In genomic region chr5:158995694-158996173, GRCh38 we compare ENCODE assay signal across 9 cellular contexts.
A peak's percentile ranks its signal among the peaks of the same experiment; 100 is the strongest.
DNase-seq lines count a peak whose midpoint lies in the region; ATAC-seq and TF ChIP-seq lines count a peak whose summit lies in the region.
"Had no signal": no experiment of that assay in that cellular context is flagged by ENCODE, and none has a peak within 500 bp of the region (broad histone marks: within the 10 kb centered on the region; RNA-seq: fewer than 3 reads in every experiment).

No MANE protein-coding gene starts in this region.

- ATAC-seq in HG02642 (IDR thresholded peaks at IDR 0.05; ENCODE audit: poor library complexity, unreplicated experiment) (peak; percentile 61), upper lobe of right lung (no peak), HG03045 (IDR thresholded peaks at IDR 0.05; ENCODE audit: unreplicated experiment) (no peak)

- intact Hi-C loops in upper lobe of right lung (cut with DNase I) (no loop called here), posterior vena cava (cut with DNase I) (no loop called here)

- TF ChIP-seq CTCF in VCaP (conservative IDR thresholded peaks at IDR 0.05) = no peak
- no peak for TF ChIP-seq CTCF in upper lobe of right lung (IDR thresholded peaks at IDR 0.05)

- DNase-seq in NCI-H82 (lab: John Stamatoyannopoulos, UW) (peak; percentile 29), NCI-H82 treated with DMSO at 0.1 percent for 48 hours (lab: John Stamatoyannopoulos, UW; ENCODE audit: unreplicated experiment) (no peak), upper lobe of right lung (no peak), NK-92 (lab: John Stamatoyannopoulos, UW; ENCODE audit: unreplicated experiment) (no peak), posterior vena cava (ENCODE audit: low spot score) (no peak)

- H3K4me3 ChIP-seq in upper lobe of right lung = no peak overlapping the region

- H3K27ac ChIP-seq in VCaP (peak overlapping the region; percentile 53), upper lobe of right lung (peak overlapping the region; percentile 39)
- H3K27ac ChIP-seq: epithelial cell of prostate had no signal

- no peaks in the 10 kb centered on the region for H3K36me3 ChIP-seq in upper lobe of right lung

- no peaks in the 10 kb centered on the region for H3K4me1 ChIP-seq in upper lobe of right lung

- H3K27me3 ChIP-seq in upper lobe of right lung = no peaks in the 10 kb centered on the region

- H3K9me3 ChIP-seq in upper lobe of right lung = no peaks in the 10 kb centered on the region
